In genomic region chr21:43718872-43719747, GRCh38 we compare ENCODE assay signal across 8 cellular contexts. TPM values are rescaled to one million over a fixed set of nuclear protein-coding genes. Genes with fewer than 3 reads are reported as not detected.
DNase-seq lines count a peak whose midpoint lies in the region; ATAC-seq, FAIRE-seq and TF ChIP-seq lines count a peak whose summit lies in the region.

Gene PDXK (plus strand): TSS chr21:43719129. CDS start chr21:43719295, 166 bp downstream.

- WGBS in HepG2 (ENCODE audit: low lambda C conversion rate), result 4% methylated on average over 4 of the region's 117 CpGs

- H3K27ac ChIP-seq in HepG2 (ENCODE audit: extremely low read length, insufficient read depth, low read length), result peak within 1 kb of the TSS; percentile 73

- ATAC-seq in GM18867 (IDR thresholded peaks at IDR 0.05; ENCODE audit: unreplicated experiment), result peak; percentile 68
- ATAC-seq in HG03103 (IDR thresholded peaks at IDR 0.05; ENCODE audit: low read depth, unreplicated experiment), result peak; percentile 58
- peak; percentile 82 for ATAC-seq in HepG2

- no TSS peak for BruUV-seq in HepG2 (replicated peaks; lab: Mats Ljungman, UMichigan)

- peak within 1 kb of the TSS; percentile 98 for H3K4me2 ChIP-seq in HepG2 (ENCODE audit: low read depth, low read length)

- intact Hi-C loops in HepG2 (cut with micrococcal nuclease; ENCODE audit: unreplicated experiment), result no loop called here

- POLR2A ChIA-PET in activated CD4-positive, alpha-beta T cell treated with anti-CD3 and anti-CD28 coated beads, Interleukin-2, amount 10 ng/mL, durations not matched to agents 7 days and 5 days (lab: Charles Lee), result interaction anchor here (0.9 kb wide), 1 partner anchor 9 kb away, joined by 4 read pairs; no protein-coding TSS in a partner anchor
- POLR2A ChIA-PET in HepG2 (lab: Yijun Ruan, JAX), result interaction anchor here (0.8 to 2.7 kb wide), 5 partner anchors 9 to 19 kb away, joined by 3 to 43 read pairs (median 5); no protein-coding TSS in a partner anchor

- H3K4me3 ChIP-seq in HepG2 (replicated peaks in 1 of 3; ENCODE audit: insufficient read depth in 1 of 3, low read depth in 2 of 3, low read length in 3 of 3), result peak within 1 kb of the TSS; percentile 79 to 97 (median 91)

- H4K20me1 ChIP-seq in HepG2 (ENCODE audit: insufficient read depth, low read length), result peaks cover 27% of the 10 kb centered on the region

- H3K9me3 Mint-ChIP-seq in activated CD4-positive, alpha-beta T cell treated with anti-CD3 and anti-CD28 coated beads, Interleukin-2, amount 10 ng/mL, durations not matched to agents 7 days and 5 days, result no peaks in the 10 kb centered on the region

- H3K27ac Mint-ChIP-seq in activated CD4-positive, alpha-beta T cell treated with anti-CD3 and anti-CD28 coated beads, Interleukin-2, amount 10 ng/mL, durations not matched to agents 7 days and 5 days, result peak within 1 kb of the TSS; percentile 85

- H3K4me1 ChIP-seq in HepG2 (ENCODE audit: insufficient read depth, low read length), result peaks cover 45% of the 10 kb centered on the region

- TF ChIP-seq POLR2A in HepG2 (IDR thresholded peaks at IDR 0.05; ENCODE audit: insufficient read depth in 1 of 2, low read depth in 2 of 2, low read length in 2 of 2), result peak in 1 of 2 experiments; percentile 64; a peak in 2 of 4 replicates

- no peak within 1 kb of the TSS for H2AFZ ChIP-seq in HepG2 (ENCODE audit: low read length)

- peak; percentile 41 for TF ChIP-seq CTCF in HepG2 (CRISPR knock-in tag; IDR thresholded peaks at IDR 0.05)

- H3K27me3 ChIP-seq in HepG2 (ENCODE audit: control insufficient read depth in 1 of 2, insufficient read depth in 2 of 2, low read length in 2 of 2), result peaks cover 2 to 4% of the 10 kb centered on the region in 2 experiments; a peak in 2 of 5 replicates

- in situ Hi-C loops in HepG2 (cut with HindIII; ENCODE audit: extremely low pct_ligation_motif_present, low pct_unique_long_range_greater_than_20kb), result no loop called here

- no peak for TF ChIP-seq RAD21 in HepG2 (CRISPR knock-in tag; IDR thresholded peaks at IDR 0.05)

- CTCF ChIA-PET in activated CD4-positive, alpha-beta T cell treated with anti-CD3 and anti-CD28 coated beads, Interleukin-2, amount 10 ng/mL, durations not matched to agents 7 days and 5 days (lab: Charles Lee), result interaction anchor here (1.1 kb wide), 1 partner anchor 11 kb away, joined by 4 read pairs; no protein-coding TSS in a partner anchor
- CTCF ChIA-PET in HepG2 (lab: Yijun Ruan, JAX; ENCODE audit: low intra/inter-chr PET ratio, low total read pairs), result no interaction called here

- TF ChIP-seq EP300 in HepG2 (IDR thresholded peaks at IDR 0.05; ENCODE audit: low read depth in 2 of 2, low read length in 2 of 2), result no peak
- TF ChIP-seq EP300 in HepG2 (CRISPR knock-in tag; IDR thresholded peaks at IDR 0.05; ENCODE audit: borderline replicate concordance), result no peak

- peaks cover 30% of the 10 kb centered on the region for H3K4me1 Mint-ChIP-seq in activated CD4-positive, alpha-beta T cell treated with anti-CD3 and anti-CD28 coated beads, Interleukin-2, amount 10 ng/mL, durations not matched to agents 7 days and 5 days

- H3K27me3 Mint-ChIP-seq in activated CD4-positive, alpha-beta T cell treated with anti-CD3 and anti-CD28 coated beads, Interleukin-2, amount 10 ng/mL, durations not matched to agents 7 days and 5 days, result peaks cover 20% of the 10 kb centered on the region

- H3K79me2 ChIP-seq in HepG2 (ENCODE audit: insufficient read depth, low read length), result peaks cover 47% of the 10 kb centered on the region

- FAIRE-seq in HepG2 (lab: Jason Lieb, UNC), result no peak

- H3K4me3 Mint-ChIP-seq in activated CD4-positive, alpha-beta T cell treated with anti-CD3 and anti-CD28 coated beads, Interleukin-2, amount 10 ng/mL, durations not matched to agents 7 days and 5 days, result peak within 1 kb of the TSS; percentile 79

- H3K36me3 Mint-ChIP-seq in activated CD4-positive, alpha-beta T cell treated with anti-CD3 and anti-CD28 coated beads, Interleukin-2, amount 10 ng/mL, durations not matched to agents 7 days and 5 days (ENCODE audit: low read depth), result peaks cover 4% of the 10 kb centered on the region

- no peaks in the 10 kb centered on the region for H3K9me3 ChIP-seq in HepG2 (ENCODE audit: low read length)

- peak within 1 kb of the TSS; percentile 93 for H3K9ac ChIP-seq in HepG2 (ENCODE audit: insufficient read depth, low read depth, low read length)

- DNase-seq in AG08396 (ENCODE audit: low spot score) (peak; percentile 94), NCI-H460 (ENCODE audit: extremely low read depth, low read depth) (peak; percentile 62), dedifferentiated amniotic fluid mesenchymal stem cell (ENCODE audit: extremely low spot score) (peak; percentile 74), HepG2 (ENCODE audit: low spot score) (peak; percentile 67)
- peak; percentile 75 for DNase-seq in activated CD4-positive, alpha-beta T cell treated with anti-CD3 and anti-CD28 coated beads, Interleukin-2, amount 10 ng/mL, durations not matched to agents 7 days and 5 days
- peak; percentile 68 to 71 for DNase-seq in stimulated activated CD4-positive, alpha-beta T cell treated with anti-CD3 and anti-CD28 coated beads, Interleukin-2, amount 100 ng/mL, for 48 hours

- H3K36me3 ChIP-seq in HepG2 (replicated peaks in 1 of 2; ENCODE audit: control insufficient read depth in 1 of 2, insufficient read depth in 2 of 2, low read length in 2 of 2), result peaks cover 5 to 16% of the 10 kb centered on the region in 2 experiments; a peak in 4 of 5 replicates

TF ChIP-seq in HepG2, 621 proteins besides CTCF, POLR2A, EP300 and RAD21 (continues in another document):
- TF ChIP-seq ZNF598 (CRISPR knock-in tag; IDR thresholded peaks at IDR 0.05; ENCODE audit: borderline replicate concordance) (0 out of 2 replicates have a peak, but pooled peaks have one; percentile 23), PREB (CRISPR knock-in tag; IDR thresholded peaks at IDR 0.05) (no peak), FOXP1 (IDR thresholded peaks at IDR 0.05) (no peak), FOXP1 (CRISPR knock-in tag; IDR thresholded peaks at IDR 0.05) (no peak), FOXA1 (IDR thresholded peaks at IDR 0.05) (no peak), FOXA1 (CRISPR knock-in tag; IDR thresholded peaks at IDR 0.05) (no peak), FOXA3 (CRISPR knock-in tag; IDR thresholded peaks at IDR 0.05) (peak; percentile 28; the same call in 1 of the 2 replicates), TFDP2 (CRISPR knock-in tag; IDR thresholded peaks at IDR 0.05) (no peak; the same call in 1 of the 2 replicates), ZNF160 (CRISPR knock-in tag; IDR thresholded peaks at IDR 0.05) (0 out of 2 replicates have a peak, but pooled peaks have one; percentile 14), ZNF530 (CRISPR knock-in tag; IDR thresholded peaks at IDR 0.05; ENCODE audit: low read depth) (no peak), DR1 (CRISPR knock-in tag; IDR thresholded peaks at IDR 0.05) (no peak; the same call in 1 of the 2 replicates), ZNF367 (CRISPR knock-in tag; IDR thresholded peaks at IDR 0.05; ENCODE audit: borderline replicate concordance) (no peak), ZNF101 (CRISPR knock-in tag; IDR thresholded peaks at IDR 0.05; ENCODE audit: borderline replicate concordance, low read depth) (no peak)

RNA-seq across cellular contexts. Expression of gene PDXK, which starts in this region (rescaled TPM):
- total RNA-seq in NCI-H460 (2014; rRNA removed; shearing (Covaris generic)), result 38.9 and 45.7 TPM in 2 replicates
- 35.1 and 38.7 TPM in 2 replicates for polyA plus RNA-seq in NCI-H460 (2014; cell fraction: nucleus; rRNA removed)
- 10 to 100 TPM; 74.0 to 81.4 TPM for total RNA-seq in activated CD4-positive, alpha-beta T cell treated with anti-CD3 and anti-CD28 coated beads, Interleukin-2, amount 10 ng/mL, durations not matched to agents 7 days and 5 days
- total RNA-seq in HepG2 (2016; rRNA removed; fragmentation: Illumina TruSeq; extraction: Trizol), result 114 and 151 TPM in 2 replicates
- 28.6 and 35.2 TPM in 2 replicates for total RNA-seq in HepG2 (2016; cell fraction: cytosol; rRNA removed; fragmentation: Illumina TruSeq; extraction: Trizol; ENCODE audit: low read depth)
- total RNA-seq in HepG2 (2016; cell fraction: insoluble cytoplasmic fraction; rRNA removed; fragmentation: Illumina TruSeq; extraction: Trizol), result 115 and 149 TPM in 2 replicates
- 62.0 and 68.5 TPM in 2 replicates for total RNA-seq in HepG2 (2016; cell fraction: membrane; rRNA removed; fragmentation: Illumina TruSeq; extraction: Trizol)
- total RNA-seq in HepG2 (2016; cell fraction: nucleus; rRNA removed; fragmentation: Illumina TruSeq; extraction: Trizol), result 61.1 and 71.3 TPM in 2 replicates
- 165 and 184 TPM in 2 replicates for polyA plus RNA-seq in HepG2 (2011; rRNA removed)
- 146 and 162 TPM in 2 replicates for polyA plus RNA-seq in HepG2 (2011; cell fraction: cytosol; rRNA removed)
- polyA plus RNA-seq in HepG2 (2011; cell fraction: nucleus; rRNA removed), result 215 and 264 TPM in 2 replicates
- 82.4 and 87.9 TPM in 2 replicates for polyA plus RNA-seq in HepG2 (2012)
- 45.4 and 55.7 TPM in 2 replicates for polyA plus RNA-seq in HepG2 (2016; cell fraction: cytosol; fragmentation: Illumina TruSeq; extraction: Trizol; ENCODE audit: low read depth)
- polyA plus RNA-seq in HepG2 (2016; cell fraction: insoluble cytoplasmic fraction; fragmentation: Illumina TruSeq; extraction: Trizol; ENCODE audit: low read depth), result 135 and 141 TPM in 2 replicates
- 56.2 and 56.5 TPM in 2 replicates for polyA plus RNA-seq in HepG2 (2016; cell fraction: membrane; fragmentation: Illumina TruSeq; extraction: Trizol; ENCODE audit: low read depth)
- 113 and 114 TPM in 2 replicates for polyA plus RNA-seq in HepG2 (2016; cell fraction: nucleus; fragmentation: Illumina TruSeq; extraction: Trizol; ENCODE audit: insufficient read depth, low read depth)
- polyA minus RNA-seq in HepG2 (2011; rRNA and poly(A)+ RNA removed; ENCODE audit: low replicate concordance), result 159 and 241 TPM in 2 replicates
- 48.1 and 61.1 TPM in 2 replicates for polyA minus RNA-seq in HepG2 (2011; cell fraction: cytosol; rRNA and poly(A)+ RNA removed)
- polyA minus RNA-seq in HepG2 (2011; cell fraction: nucleus; rRNA and poly(A)+ RNA removed), result 60.5 and 61.0 TPM in 2 replicates

Comparison
In these comparisons a context has a peak if more than half of its experiments do, and no peak if none do; other contexts are left out.
1. Peak in every context shown above with its lines: DNase-seq, ATAC-seq, H3K4me3 ChIP-seq and H3K27ac ChIP-seq.